ENCODE assay signal across 1 cellular context in genomic region chr2:238462782-238463396, GRCh38.
TF ChIP-seq lines count a peak whose summit lies in the region.

No MANE protein-coding gene starts in this region.

TF ChIP-seq in HepG2, 621 proteins besides CTCF, POLR2A, EP300 and RAD21 (continued from another document and continues in another):
- TF ChIP-seq RERE (CRISPR knock-in tag; IDR thresholded peaks at IDR 0.05; ENCODE audit: low read depth) (no peak), TP53 (CRISPR knock-in tag; conservative IDR thresholded peaks at IDR 0.05) (no peak), ZMYM2 (CRISPR knock-in tag; IDR thresholded peaks at IDR 0.05) (no peak), FOXO1 (CRISPR knock-in tag; IDR thresholded peaks at IDR 0.05) (no peak), HOXA9 (CRISPR knock-in tag; IDR thresholded peaks at IDR 0.05; ENCODE audit: borderline replicate concordance) (no peak), ZNF3 (CRISPR knock-in tag; IDR thresholded peaks at IDR 0.05) (peak; percentile 48; the same call in 1 of the 2 replicates), ZNF317 (CRISPR knock-in tag; IDR thresholded peaks at IDR 0.05) (no peak), GABPA (IDR thresholded peaks at IDR 0.05; ENCODE audit: low read depth, low read length) (no peak), GABPA (CRISPR knock-in tag; IDR thresholded peaks at IDR 0.05; ENCODE audit: low read depth) (peak; percentile 41; the same call in 1 of the 2 replicates), TEAD2 (CRISPR knock-in tag; IDR thresholded peaks at IDR 0.05) (no peak), ONECUT2 (CRISPR knock-in tag; IDR thresholded peaks at IDR 0.05) (no peak), ZNF205 (CRISPR knock-in tag; IDR thresholded peaks at IDR 0.05) (peak; percentile 2; the same call in 1 of the 2 replicates), IKZF4 (CRISPR knock-in tag; IDR thresholded peaks at IDR 0.05; ENCODE audit: borderline replicate concordance, low read depth, not compliant biosample characterization) (no peak), E2F2 (CRISPR knock-in tag; IDR thresholded peaks at IDR 0.05; ENCODE audit: borderline replicate concordance) (no peak), PTBP1 (IDR thresholded peaks at IDR 0.05; ENCODE audit: low read depth, low read length, poor library complexity, severe bottlenecking) (no peak), SRSF1 (optimal IDR thresholded peaks at IDR 0.05; ENCODE audit: low read depth, low read length) (no peak), ETV5 (CRISPR knock-in tag; IDR thresholded peaks at IDR 0.05; ENCODE audit: borderline replicate concordance) (no peak), POLR2AphosphoS2 (IDR thresholded peaks at IDR 0.05; ENCODE audit: low read depth, low read length) (no peak), HNRNPLL (IDR thresholded peaks at IDR 0.05; ENCODE audit: low read depth, low read length, poor library complexity, severe bottlenecking) (no peak), SIN3B (IDR thresholded peaks at IDR 0.05; ENCODE audit: low read length) (no peak), TBP (CRISPR knock-in tag; IDR thresholded peaks at IDR 0.05) (no peak), ZNF10 (CRISPR knock-in tag; IDR thresholded peaks at IDR 0.05; ENCODE audit: borderline replicate concordance, low read depth) (no peak), ZNF740 (CRISPR knock-in tag; IDR thresholded peaks at IDR 0.05) (no peak), ZSCAN30 (CRISPR knock-in tag; IDR thresholded peaks at IDR 0.05) (no peak), ZNF567 (CRISPR knock-in tag; IDR thresholded peaks at IDR 0.05; ENCODE audit: borderline replicate concordance) (no peak), ZNF746 (CRISPR knock-in tag; IDR thresholded peaks at IDR 0.05) (no peak), ZNF354B (CRISPR knock-in tag; IDR thresholded peaks at IDR 0.05) (no peak), FOXK1 (CRISPR knock-in tag; IDR thresholded peaks at IDR 0.05; ENCODE audit: borderline replicate concordance, low read depth) (peak; percentile 37; the same call in 1 of the 2 replicates), TRIM24 (CRISPR knock-in tag; IDR thresholded peaks at IDR 0.05) (no peak), U2AF1 (optimal IDR thresholded peaks at IDR 0.05; ENCODE audit: low read depth, low read length) (no peak), MEF2D (CRISPR knock-in tag; IDR thresholded peaks at IDR 0.05) (no peak), HNF1A (IDR thresholded peaks at IDR 0.05; ENCODE audit: low read depth) (no peak), HNF1A (CRISPR knock-in tag; IDR thresholded peaks at IDR 0.05; ENCODE audit: borderline replicate concordance) (no peak), ARNT2 (CRISPR knock-in tag; IDR thresholded peaks at IDR 0.05; ENCODE audit: low read depth) (no peak), KLF13 (CRISPR knock-in tag; IDR thresholded peaks at IDR 0.05) (no peak), ZKSCAN8 (CRISPR knock-in tag; IDR thresholded peaks at IDR 0.05; ENCODE audit: borderline replicate concordance) (no peak), ZNF549 (CRISPR knock-in tag; IDR thresholded peaks at IDR 0.05) (no peak), ZIK1 (CRISPR knock-in tag; IDR thresholded peaks at IDR 0.05; ENCODE audit: borderline replicate concordance, low read depth) (no peak), RBM22 (optimal IDR thresholded peaks at IDR 0.05; ENCODE audit: low read length) (no peak), RAD51 (IDR thresholded peaks at IDR 0.05; ENCODE audit: borderline replicate concordance) (no peak), SOX13 (IDR thresholded peaks at IDR 0.05) (no peak), SOX13 (CRISPR knock-in tag; conservative IDR thresholded peaks at IDR 0.05 in 1 of 2, IDR thresholded peaks at IDR 0.05 in 1 of 2) (peak in 1 of 2 experiments; percentile 7; a peak in 1 of 4 replicates), HMGXB4 (CRISPR knock-in tag; IDR thresholded peaks at IDR 0.05; ENCODE audit: borderline replicate concordance in 1 of 2, low read depth in 1 of 2) (peak in 1 of 2 experiments; percentile 38; a peak in 1 of 4 replicates), FIP1L1 (IDR thresholded peaks at IDR 0.05; ENCODE audit: borderline replicate concordance, insufficient read depth, low read depth, low read length) (no peak), RCOR2 (CRISPR knock-in tag; IDR thresholded peaks at IDR 0.05) (0 out of 2 replicates have a peak, but pooled peaks have one; percentile 17), FOXA3 (CRISPR knock-in tag; IDR thresholded peaks at IDR 0.05) (no peak; the same call in 1 of the 2 replicates), SIX4 (CRISPR knock-in tag; IDR thresholded peaks at IDR 0.05) (no peak), DNMT1 (CRISPR knock-in tag; IDR thresholded peaks at IDR 0.05) (no peak), ZNF33B (CRISPR knock-in tag; IDR thresholded peaks at IDR 0.05) (no peak), ARNT (IDR thresholded peaks at IDR 0.05) (no peak)
- TF ChIP-seq, protein P1, sequence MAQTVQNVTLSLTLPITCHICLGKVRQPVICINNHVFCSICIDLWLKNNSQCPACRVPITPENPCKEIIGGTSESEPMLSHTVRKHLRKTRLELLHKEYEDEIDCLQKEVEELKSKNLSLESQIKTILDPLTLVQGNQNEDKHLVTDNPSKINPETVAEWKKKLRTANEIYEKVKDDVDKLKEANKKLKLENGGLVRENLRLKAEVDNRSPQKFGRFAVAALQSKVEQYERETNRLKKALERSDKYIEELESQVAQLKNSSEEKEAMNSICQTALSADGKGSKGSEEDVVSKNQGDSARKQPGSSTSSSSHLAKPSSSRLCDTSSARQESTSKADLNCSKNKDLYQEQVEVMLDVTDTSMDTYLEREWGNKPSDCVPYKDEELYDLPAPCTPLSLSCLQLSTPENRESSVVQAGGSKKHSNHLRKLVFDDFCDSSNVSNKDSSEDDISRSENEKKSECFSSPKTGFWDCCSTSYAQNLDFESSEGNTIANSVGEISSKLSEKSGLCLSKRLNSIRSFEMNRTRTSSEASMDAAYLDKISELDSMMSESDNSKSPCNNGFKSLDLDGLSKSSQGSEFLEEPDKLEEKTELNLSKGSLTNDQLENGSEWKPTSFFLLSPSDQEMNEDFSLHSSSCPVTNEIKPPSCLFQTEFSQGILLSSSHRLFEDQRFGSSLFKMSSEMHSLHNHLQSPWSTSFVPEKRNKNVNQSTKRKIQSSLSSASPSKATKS (CRISPR knock-in tag; IDR thresholded peaks at IDR 0.05) = no peak
- TF ChIP-seq, protein P2, sequence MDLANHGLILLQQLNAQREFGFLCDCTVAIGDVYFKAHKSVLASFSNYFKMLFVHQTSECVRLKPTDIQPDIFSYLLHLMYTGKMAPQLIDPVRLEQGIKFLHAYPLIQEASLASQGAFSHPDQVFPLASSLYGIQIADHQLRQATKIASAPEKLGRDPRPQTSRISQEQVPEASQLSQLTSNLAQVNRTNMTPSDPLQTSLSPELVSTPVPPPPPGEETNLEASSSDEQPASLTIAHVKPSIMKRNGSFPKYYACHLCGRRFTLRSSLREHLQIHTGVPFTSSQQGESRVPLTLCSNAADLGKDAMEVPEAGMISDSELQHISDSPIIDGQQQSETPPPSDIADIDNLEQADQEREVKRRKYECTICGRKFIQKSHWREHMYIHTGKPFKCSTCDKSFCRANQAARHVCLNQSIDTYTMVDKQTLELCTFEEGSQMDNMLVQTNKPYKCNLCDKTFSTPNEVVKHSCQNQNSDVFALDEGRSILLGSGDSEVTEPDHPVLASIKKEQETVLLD (CRISPR knock-in tag; IDR thresholded peaks at IDR 0.05; ENCODE audit: low read depth) = no peak
- TF ChIP-seq, protein P3, sequence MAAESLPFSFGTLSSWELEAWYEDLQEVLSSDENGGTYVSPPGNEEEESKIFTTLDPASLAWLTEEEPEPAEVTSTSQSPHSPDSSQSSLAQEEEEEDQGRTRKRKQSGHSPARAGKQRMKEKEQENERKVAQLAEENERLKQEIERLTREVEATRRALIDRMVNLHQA (CRISPR knock-in tag; IDR thresholded peaks at IDR 0.05) = no peak
- TF ChIP-seq, protein P4, sequence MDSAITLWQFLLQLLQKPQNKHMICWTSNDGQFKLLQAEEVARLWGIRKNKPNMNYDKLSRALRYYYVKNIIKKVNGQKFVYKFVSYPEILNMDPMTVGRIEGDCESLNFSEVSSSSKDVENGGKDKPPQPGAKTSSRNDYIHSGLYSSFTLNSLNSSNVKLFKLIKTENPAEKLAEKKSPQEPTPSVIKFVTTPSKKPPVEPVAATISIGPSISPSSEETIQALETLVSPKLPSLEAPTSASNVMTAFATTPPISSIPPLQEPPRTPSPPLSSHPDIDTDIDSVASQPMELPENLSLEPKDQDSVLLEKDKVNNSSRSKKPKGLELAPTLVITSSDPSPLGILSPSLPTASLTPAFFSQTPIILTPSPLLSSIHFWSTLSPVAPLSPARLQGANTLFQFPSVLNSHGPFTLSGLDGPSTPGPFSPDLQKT (CRISPR knock-in tag; IDR thresholded peaks at IDR 0.05; ENCODE audit: borderline replicate concordance) = no peak
